15 cellular contexts compared by ENCODE assay signal in genomic region chr16:26992661-26993365, GRCh38.
"Had no signal": no experiment of that assay in that cellular context is flagged by ENCODE, and none has a peak within 500 bp of the region (broad histone marks: within the 10 kb centered on the region; RNA-seq: fewer than 3 reads in every experiment).

No MANE protein-coding gene starts in this region.

- DNase-seq: activated CD4-positive, CD25-positive, alpha-beta regulatory T cell treated with anti-CD3 and anti-CD28 coated beads, Interleukin-2, amount 50 U/mL, for 72 hours; activated naive CD4-positive, alpha-beta T cell treated with anti-CD3 and anti-CD28 coated beads for 36 hours; activated naive CD8-positive, alpha-beta T cell treated with anti-CD3 and anti-CD28 coated beads, Interleukin-2, amount 50 U/mL, for 24 hours; kidney; left ventricle myocardium inferior; naive thymus-derived CD8-positive, alpha-beta T cell; occipital lobe; stimulated activated CD4-positive, alpha-beta T cell treated with anti-CD3 and anti-CD28 coated beads, Interleukin-15, amount 100 ng/mL, for 24 hours; stimulated activated CD4-positive, alpha-beta T cell treated with anti-CD3 and anti-CD28 coated beads, Interleukin-4, amount 100 ng/mL, for 24 hours; stimulated activated naive CD4-positive, alpha-beta T cell treated with Interleukin-2 at 50 U/mL for 16 hours; substantia nigra; T-helper 2 cell; transverse colon had no signal

- H3K27ac Mint-ChIP-seq: activated naive CD4-positive, alpha-beta T cell treated with anti-CD3 and anti-CD28 coated beads for 36 hours; activated naive CD8-positive, alpha-beta T cell treated with anti-CD3 and anti-CD28 coated beads, Interleukin-2, amount 50 U/mL, for 24 hours; activated T-helper 17 cell treated with anti-CD3 and anti-CD28 coated beads, Interleukin-2, amount 50 U/mL, for 72 hours had no signal

- H3K4me1 Mint-ChIP-seq: activated naive CD8-positive, alpha-beta T cell treated with anti-CD3 and anti-CD28 coated beads, Interleukin-2, amount 50 U/mL, for 24 hours; activated T-helper 17 cell treated with anti-CD3 and anti-CD28 coated beads, Interleukin-2, amount 50 U/mL, for 72 hours; naive thymus-derived CD8-positive, alpha-beta T cell had no signal

- H3K9me3 Mint-ChIP-seq: activated naive CD4-positive, alpha-beta T cell treated with anti-CD3 and anti-CD28 coated beads for 36 hours; activated naive CD8-positive, alpha-beta T cell treated with anti-CD3 and anti-CD28 coated beads, Interleukin-2, amount 50 U/mL, for 24 hours; activated T-helper 17 cell treated with anti-CD3 and anti-CD28 coated beads, Interleukin-2, amount 50 U/mL, for 72 hours had no signal

- ATAC-seq: activated naive CD8-positive, alpha-beta T cell treated with anti-CD3 and anti-CD28 coated beads, Interleukin-2, amount 50 U/mL, for 24 hours; activated T-helper 17 cell treated with anti-CD3 and anti-CD28 coated beads, Interleukin-2, amount 50 U/mL, for 72 hours; gastroesophageal sphincter; naive thymus-derived CD8-positive, alpha-beta T cell had no signal

- H3K4me3 Mint-ChIP-seq: activated naive CD4-positive, alpha-beta T cell treated with anti-CD3 and anti-CD28 coated beads for 36 hours; activated naive CD8-positive, alpha-beta T cell treated with anti-CD3 and anti-CD28 coated beads, Interleukin-2, amount 50 U/mL, for 24 hours; activated T-helper 17 cell treated with anti-CD3 and anti-CD28 coated beads, Interleukin-2, amount 50 U/mL, for 72 hours; naive thymus-derived CD8-positive, alpha-beta T cell had no signal
